ENCODE assay signal across 10 cellular contexts in the genomic region with DNA sequence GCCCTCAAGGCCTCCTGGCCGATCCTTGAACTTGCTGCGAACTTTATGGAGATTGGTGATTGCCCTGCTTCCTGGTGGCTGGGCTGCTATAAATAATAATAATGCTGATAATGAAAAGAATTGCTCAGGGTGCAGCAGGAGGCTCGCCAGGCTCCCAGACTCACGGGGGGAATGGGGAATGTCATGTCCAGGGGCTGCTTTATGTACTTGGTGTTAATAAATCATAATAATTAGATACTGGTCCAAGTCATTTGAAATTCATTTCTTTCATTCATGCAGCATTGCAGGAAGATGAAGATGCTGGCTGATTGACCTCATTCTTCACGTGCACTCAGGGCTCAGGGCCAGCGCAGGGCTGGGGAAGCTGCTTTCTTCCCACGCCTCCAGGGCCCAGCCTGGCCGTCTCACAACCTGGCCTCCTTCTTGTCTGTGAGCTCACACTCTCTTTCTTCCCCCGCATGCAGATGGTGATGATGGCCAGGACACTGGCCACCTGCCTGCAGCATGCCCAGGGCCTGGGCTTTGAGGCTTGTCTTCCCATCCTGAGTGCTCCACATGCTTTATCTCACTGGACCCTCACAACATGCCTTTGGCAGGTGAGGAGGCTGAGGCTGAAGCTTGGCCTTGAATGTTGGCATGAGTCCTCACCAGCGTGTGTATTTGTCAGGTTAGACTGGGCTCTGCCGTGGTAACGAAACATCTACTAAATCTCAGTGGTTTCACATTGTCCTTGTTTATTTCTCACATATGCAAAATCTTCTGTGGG.
DNase-seq lines count a peak whose midpoint lies in the region; ATAC-seq and TF ChIP-seq lines count a peak whose summit lies in the region.
"Had no signal": no experiment of that assay in that cellular context is flagged by ENCODE, and none has a peak within 500 bp of the region (broad histone marks: within the 10 kb centered on the region; RNA-seq: fewer than 3 reads in every experiment).

No MANE protein-coding gene starts in this region.

- H3K27me3 ChIP-seq in adrenal gland (no peaks in the 10 kb centered on the region), neural progenitor cell (no peaks in the 10 kb centered on the region), colonic mucosa (no peaks in the 10 kb centered on the region)

- peaks cover 5% of the 10 kb centered on the region for H3K9me3 Mint-ChIP-seq in neural progenitor cell
- no peaks in the 10 kb centered on the region for H3K9me3 Mint-ChIP-seq in activated CD8-positive, alpha-beta T cell treated with anti-CD3 and anti-CD28 coated beads for 36 hours
- H3K9me3 Mint-ChIP-seq: activated naive CD8-positive, alpha-beta T cell treated with anti-CD3 and anti-CD28 coated beads, Interleukin-2, amount 10 ng/mL, durations not matched to agents 7 days and 5 days had no signal

- CTCF ChIA-PET in activated CD8-positive, alpha-beta T cell treated with anti-CD3 and anti-CD28 coated beads for 36 hours (lab: Charles Lee) = no interaction called here

- TF ChIP-seq CTCF in adrenal gland (IDR thresholded peaks at IDR 0.05) = no peak
- TF ChIP-seq CTCF in neural progenitor cell (IDR thresholded peaks at IDR 0.05) = no peak
- TF ChIP-seq CTCF in activated CD8-positive, alpha-beta T cell treated with anti-CD3 and anti-CD28 coated beads for 36 hours (IDR thresholded peaks at IDR 0.05) = no peak
- TF ChIP-seq CTCF in colonic mucosa (IDR thresholded peaks at IDR 0.05) = no peak

- intact Hi-C loops in adrenal gland (cut with DNase I) (no loop called here), colonic mucosa (cut with DNase I) (no loop called here)
- intact Hi-C loops in activated CD8-positive, alpha-beta T cell treated with anti-CD3 and anti-CD28 coated beads for 36 hours (cut with micrococcal nuclease) = no loop called here

- no peak for TF ChIP-seq POLR2A in adrenal gland (IDR thresholded peaks at IDR 0.05)

- no peaks in the 10 kb centered on the region for H3K36me3 Mint-ChIP-seq in neural progenitor cell
- H3K36me3 Mint-ChIP-seq in activated CD8-positive, alpha-beta T cell treated with anti-CD3 and anti-CD28 coated beads for 36 hours (ENCODE audit: low read depth) = no peaks in the 10 kb centered on the region
- H3K36me3 Mint-ChIP-seq: activated naive CD8-positive, alpha-beta T cell treated with anti-CD3 and anti-CD28 coated beads, Interleukin-2, amount 10 ng/mL, durations not matched to agents 7 days and 5 days had no signal

- H3K79me2 ChIP-seq in neural progenitor cell (ENCODE audit: low read depth) = no peaks in the 10 kb centered on the region

- DNase-seq in adrenal gland (peak in 5 of 7 donors; percentile 35 to 73 (median 48)), neural progenitor cell (ENCODE audit: low spot score) (no peak), colonic mucosa (no peak), SHP77 (lab: John Stamatoyannopoulos, UW) (no peak)
- no peak for DNase-seq in activated CD8-positive, alpha-beta T cell treated with anti-CD3 and anti-CD28 coated beads for 36 hours
- DNase-seq in activated CD4-positive, alpha-beta T cell treated with anti-CD3 and anti-CD28 coated beads, Interleukin-2, amount 50 U/mL, for 48 hours = no peak
- DNase-seq: activated naive CD8-positive, alpha-beta T cell treated with anti-CD3 and anti-CD28 coated beads, Interleukin-2, amount 10 ng/mL, durations not matched to agents 7 days and 5 days; DMS79 had no signal

- H3K9ac ChIP-seq in neural progenitor cell (no peak overlapping the region), colonic mucosa (ENCODE audit: low read depth in 2 of 2, low read length in 2 of 2) (no peak overlapping the region)

- H3K27ac ChIP-seq in adrenal gland (peak overlapping the region in 2 of 5 donors; percentile 14 to 55), neural progenitor cell (no peak overlapping the region), colonic mucosa (no peak overlapping the region)

- no peak overlapping the region for H2AFZ ChIP-seq in neural progenitor cell (replicated peaks)

- H3F3A ChIP-seq in neural progenitor cell (ENCODE audit: low read depth) = peaks cover 16% of the 10 kb centered on the region

- H3K27ac Mint-ChIP-seq in neural progenitor cell = peak overlapping the region; percentile 18
- H3K27ac Mint-ChIP-seq in activated CD8-positive, alpha-beta T cell treated with anti-CD3 and anti-CD28 coated beads for 36 hours = no peak overlapping the region
- H3K27ac Mint-ChIP-seq: activated naive CD8-positive, alpha-beta T cell treated with anti-CD3 and anti-CD28 coated beads, Interleukin-2, amount 10 ng/mL, durations not matched to agents 7 days and 5 days had no signal

- H3K9me3 ChIP-seq in adrenal gland (replicated peaks in 1 of 3) = no peaks in the 10 kb centered on the region
- H3K9me3 ChIP-seq in neural progenitor cell (ENCODE audit: low read depth) = no peaks in the 10 kb centered on the region
- H3K9me3 ChIP-seq in colonic mucosa = no peaks in the 10 kb centered on the region

- no peak overlapping the region for H3K4me2 ChIP-seq in neural progenitor cell

- POLR2A ChIA-PET in activated CD8-positive, alpha-beta T cell treated with anti-CD3 and anti-CD28 coated beads for 36 hours (lab: Charles Lee) = no interaction called here

- no peak overlapping the region for H3K4me3 Mint-ChIP-seq in neural progenitor cell
- no peak overlapping the region for H3K4me3 Mint-ChIP-seq in activated CD8-positive, alpha-beta T cell treated with anti-CD3 and anti-CD28 coated beads for 36 hours
- H3K4me3 Mint-ChIP-seq: activated naive CD8-positive, alpha-beta T cell treated with anti-CD3 and anti-CD28 coated beads, Interleukin-2, amount 10 ng/mL, durations not matched to agents 7 days and 5 days had no signal

- peaks cover 0 to 17% of the 10 kb centered on the region in 2 donors for H3K4me1 ChIP-seq in adrenal gland (replicated peaks in 1 of 2)
- H3K4me1 ChIP-seq in neural progenitor cell = peaks cover 14% of the 10 kb centered on the region
- no peaks in the 10 kb centered on the region for H3K4me1 ChIP-seq in colonic mucosa

- H4K20me1 ChIP-seq in neural progenitor cell (ENCODE audit: low read depth) = no peaks in the 10 kb centered on the region

- H3K4me1 Mint-ChIP-seq in neural progenitor cell = peaks cover 24% of the 10 kb centered on the region
- peaks cover 2% of the 10 kb centered on the region for H3K4me1 Mint-ChIP-seq in activated CD8-positive, alpha-beta T cell treated with anti-CD3 and anti-CD28 coated beads for 36 hours (ENCODE audit: low read depth)

- ATAC-seq in GM18498 (IDR thresholded peaks at IDR 0.05; ENCODE audit: unreplicated experiment) (peak; percentile 89), HG02610 (IDR thresholded peaks at IDR 0.05; ENCODE audit: unreplicated experiment) (peak; percentile 49)
- ATAC-seq in activated CD8-positive, alpha-beta T cell treated with anti-CD3 and anti-CD28 coated beads for 36 hours = no peak

- H3K36me3 ChIP-seq in adrenal gland (replicated peaks in 1 of 2) = no peaks in the 10 kb centered on the region
- no peaks in the 10 kb centered on the region for H3K36me3 ChIP-seq in neural progenitor cell
- H3K36me3 ChIP-seq in colonic mucosa = no peaks in the 10 kb centered on the region

- H3K27me3 Mint-ChIP-seq in neural progenitor cell (ENCODE audit: insufficient read depth, low read depth) = peaks cover 11% of the 10 kb centered on the region
- H3K27me3 Mint-ChIP-seq in activated CD8-positive, alpha-beta T cell treated with anti-CD3 and anti-CD28 coated beads for 36 hours = no peaks in the 10 kb centered on the region
- H3K27me3 Mint-ChIP-seq: activated naive CD8-positive, alpha-beta T cell treated with anti-CD3 and anti-CD28 coated beads, Interleukin-2, amount 10 ng/mL, durations not matched to agents 7 days and 5 days had no signal

- 32 to 38% (median 33%) methylated on average over 11 to 12 of the region's 12 CpGs for WGBS in adrenal gland, 4 donors

- no peak overlapping the region for H3K4me3 ChIP-seq in adrenal gland
- no peak overlapping the region for H3K4me3 ChIP-seq in neural progenitor cell
- no peak overlapping the region for H3K4me3 ChIP-seq in colonic mucosa

Comparison
In these comparisons a context has a peak if more than half of its experiments do, and no peak if none do; other contexts are left out.
1. DNase-seq: peak in adrenal gland (5 of 7); none in neural progenitor cell (single experiment), activated CD8-positive, alpha-beta T cell treated with anti-CD3 and anti-CD28 coated beads for 36 hours (single experiment), colonic mucosa (single experiment), SHP77 (0 of 2) and activated CD4-positive, alpha-beta T cell treated with anti-CD3 and anti-CD28 coated beads, Interleukin-2, amount 50 U/mL, for 48 hours (0 of 2).